ENCODE assay signal across 2 cellular contexts in genomic region chr6:3526962-3527796, GRCh38.
TF ChIP-seq lines count a peak whose summit lies in the region.

No MANE protein-coding gene starts in this region.

TF ChIP-seq in HepG2, 621 proteins besides CTCF, POLR2A, EP300 and RAD21:
- TF ChIP-seq NONO (IDR thresholded peaks at IDR 0.05): no peak
- no peak for TF ChIP-seq NONO (CRISPR knock-in tag; conservative IDR thresholded peaks at IDR 0.05)
- TF ChIP-seq ZNF652 (CRISPR knock-in tag; IDR thresholded peaks at IDR 0.05; ENCODE audit: borderline replicate concordance, low read depth): peak; percentile 21; the same call in 1 of the 2 replicates

TF ChIP-seq in H1, 55 proteins besides CTCF, POLR2A, EP300 and RAD21:
- TF ChIP-seq CTBP2 (IDR thresholded peaks at IDR 0.05; ENCODE audit: borderline replicate concordance, insufficient read depth, insufficient read length, low read length) (no peak), ASH2L (IDR thresholded peaks at IDR 0.05; ENCODE audit: low read length) (no peak), ATF3 (IDR thresholded peaks at IDR 0.05; ENCODE audit: insufficient read depth, low read depth, low read length) (no peak), TCF12 (IDR thresholded peaks at IDR 0.05; ENCODE audit: low read depth, low read length) (no peak)
